ENCODE assay signal across 8 cellular contexts in genomic region chr6:13615802-13616140, GRCh38.
DNase-seq lines count a peak whose midpoint lies in the region.

No MANE protein-coding gene starts in this region.

- H3K9me3 ChIP-seq in iPS-20b (ENCODE audit: insufficient read depth, low read depth, low read length) = no peaks in the 10 kb centered on the region

- H3K4me3 ChIP-seq in iPS-20b (ENCODE audit: low read length) = peak overlapping the region; percentile 99

- H3K27me3 ChIP-seq in iPS-20b (ENCODE audit: insufficient read depth, low read length) = no peaks in the 10 kb centered on the region

- H3K36me3 ChIP-seq in iPS-20b (ENCODE audit: insufficient read depth, low read depth, low read length) = peaks cover 43% of the 10 kb centered on the region

- peak overlapping the region; percentile 95 for H3K9ac ChIP-seq in iPS-20b (ENCODE audit: low read depth, low read length)

- no peak overlapping the region for H3K27ac ChIP-seq in iPS-20b (ENCODE audit: low read length)

- DNase-seq in EL (peak; percentile 57), HK-2 (ENCODE audit: unreplicated experiment) (peak; percentile 49), T follicular helper cell (ENCODE audit: low read depth) (peak; percentile 21), astrocyte of the hippocampus (ENCODE audit: low read depth, low spot score) (peak; percentile 61), NCI-H1930 (lab: John Stamatoyannopoulos, UW) (no peak), GDM1 (lab: John Stamatoyannopoulos, UW) (no peak)
- peak; percentile 11 to 39 for DNase-seq in stimulated activated CD4-positive, alpha-beta T cell treated with anti-CD3 and anti-CD28 coated beads, Interleukin-12 subunit alpha, Interleukin-12 subunit beta, amount 100 ng/mL, for 24 hours (ENCODE audit: low read depth in 2 of 2)

- peaks cover 8% of the 10 kb centered on the region; the same call in 1 of the 2 replicates for H3K4me1 ChIP-seq in iPS-20b (ENCODE audit: insufficient read depth, low read length)

Comparison
In these comparisons a context has a peak if more than half of its experiments do, and no peak if none do; other contexts are left out.
1. DNase-seq: peak in EL (single experiment), HK-2 (single experiment), T follicular helper cell (single experiment), astrocyte of the hippocampus (single experiment) and stimulated activated CD4-positive, alpha-beta T cell treated with anti-CD3 and anti-CD28 coated beads, Interleukin-12 subunit alpha, Interleukin-12 subunit beta, amount 100 ng/mL, for 24 hours (2 of 2); none in NCI-H1930 (0 of 2) and GDM1 (single experiment).